ENCODE assay signal across 25 cellular contexts in genomic region chr12:97380440-97380839, GRCh38.
A peak's percentile ranks its signal among the peaks of the same experiment; 100 is the strongest.
DNase-seq lines count a peak whose midpoint lies in the region; ATAC-seq, FAIRE-seq and TF ChIP-seq lines count a peak whose summit lies in the region.
"Had no signal": no experiment of that assay in that cellular context is flagged by ENCODE, and none has a peak within 500 bp of the region (broad histone marks: within the 10 kb centered on the region; RNA-seq: fewer than 3 reads in every experiment).

No MANE protein-coding gene starts in this region.

- no peak for TF ChIP-seq POLR2A in H1 (IDR thresholded peaks at IDR 0.05; ENCODE audit: control extremely low read depth in 1 of 2, low read depth in 2 of 2, low read length in 2 of 2)

- DNase-seq in DMS53 treated with DMSO at 0.1 percent for 48 hours (lab: John Stamatoyannopoulos, UW; ENCODE audit: unreplicated experiment), result peak; percentile 30
- DNase-seq in SW480 (ENCODE audit: low spot score), result peak; percentile 70
- DNase-seq in H1 (ENCODE audit: low read depth in 1 of 2, low spot score in 2 of 2), result no peak
- DNase-seq in putamen (ENCODE audit: low spot score), result peak; percentile 35
- DNase-seq in osteoblast (ENCODE audit: insufficient read length, low spot score, missing footprints), result no peak
- DNase-seq in upper lobe of right lung, result no peak
- DNase-seq: CD4-positive, alpha-beta T cell; COR-L47; DMS79; GF-D8; H7; NCI-H1092; NCI-H1417 treated with DMSO at 0.1 percent for 48 hours; NCI-H187; NCI-H2081 treated with DMSO at 0.1 percent for 48 hours; NCI-H2171; NCI-H226; NCI-H510A; NCI-H69 had no signal

- intact Hi-C loops in upper lobe of right lung (cut with DNase I), result no loop called here

- ATAC-seq in GM19397 (IDR thresholded peaks at IDR 0.05; ENCODE audit: unreplicated experiment) (no peak), upper lobe of right lung (no peak)
- ATAC-seq: Panc1 had no signal

- peaks cover 0 to 4% of the 10 kb centered on the region in 2 experiments; a peak in 1 of 4 replicates for H3K9me3 ChIP-seq in H1 (ENCODE audit: insufficient read depth in 2 of 2, low read depth in 1 of 2, low read length in 1 of 2)
- H3K9me3 ChIP-seq in osteoblast (ENCODE audit: low read depth, low read length), result peaks cover 8% of the 10 kb centered on the region
- H3K9me3 ChIP-seq in upper lobe of right lung, result no peaks in the 10 kb centered on the region

- H4K20me1 ChIP-seq in H1 (replicated peaks in 1 of 2; ENCODE audit: control insufficient read depth in 1 of 2, insufficient read depth in 2 of 2, low read length in 2 of 2) (no peaks in the 10 kb centered on the region), osteoblast (ENCODE audit: insufficient read depth, low read length) (no peaks in the 10 kb centered on the region)
- H4K20me1 ChIP-seq: BLaER1 treated with 17β-estradiol and CSF1 and Interleukin-3, amounts not matched to agents 10 nM and 100 nM had no signal

- no peak overlapping the region for H3K4me3 ChIP-seq in H1 (ENCODE audit: extremely low read depth in 1 of 4, insufficient read depth in 2 of 4, low read depth in 3 of 4, low read length in 4 of 4)
- H3K4me3 ChIP-seq in osteoblast (ENCODE audit: insufficient read depth, low read length), result no peak overlapping the region
- H3K4me3 ChIP-seq in upper lobe of right lung, result no peak overlapping the region
- H3K4me3 ChIP-seq: BLaER1 treated with 17β-estradiol and CSF1 and Interleukin-3, amounts not matched to agents 10 nM and 100 nM; SK-N-MC had no signal

- H4K8ac ChIP-seq in H1 (ENCODE audit: extremely low read depth, insufficient read depth, low read length), result no peak overlapping the region

- H3K56ac ChIP-seq in H1 (replicated peaks; ENCODE audit: insufficient read length, low read depth, low read length), result no peak overlapping the region

- no peak for FAIRE-seq in H1 (lab: Jason Lieb, UNC)
- FAIRE-seq: GM19239 had no signal

- H3K4me1 ChIP-seq in H1 (replicated peaks in 1 of 4; ENCODE audit: control insufficient read depth in 3 of 4, insufficient read depth in 4 of 4, low read length in 3 of 4) (no peaks in the 10 kb centered on the region), osteoblast (ENCODE audit: insufficient read depth, low read length) (no peaks in the 10 kb centered on the region), upper lobe of right lung (no peaks in the 10 kb centered on the region)

- CTCF ChIA-PET in H1 (lab: Charles Lee; ENCODE audit: partially characterized antibody), result no interaction called here

- H3K36me3 ChIP-seq in H1 (ENCODE audit: control insufficient read depth in 2 of 4, insufficient read depth in 4 of 4, low read length in 3 of 4) (no peaks in the 10 kb centered on the region), osteoblast (ENCODE audit: insufficient read depth, low read length) (no peaks in the 10 kb centered on the region), upper lobe of right lung (no peaks in the 10 kb centered on the region)
- H3K36me3 ChIP-seq: BLaER1 treated with 17β-estradiol and CSF1 and Interleukin-3, amounts not matched to agents 10 nM and 100 nM had no signal

- H3K23ac ChIP-seq in H1 (ENCODE audit: insufficient read length), result no peak overlapping the region

- 90% methylated on average over 2 of the region's 2 CpGs; no CpG with 5 or more reads in 1 of the 2 experiments for WGBS in H1 (ENCODE audit: extremely low coverage in 1 of 2, insufficient coverage in 1 of 2, insufficient read length in 1 of 2, insufficient replicate concordance in 2 of 2, low coverage in 1 of 2, low lambda C conversion rate in 2 of 2, missing lambda C conversion rate in 1 of 2), 2 experiments

- no peak overlapping the region for H2BK20ac ChIP-seq in H1 (ENCODE audit: low read length)

- no peak overlapping the region for H3K4me2 ChIP-seq in H1 (ENCODE audit: insufficient read depth in 1 of 2, low read depth in 2 of 2, low read length in 2 of 2)
- H3K4me2 ChIP-seq in osteoblast (ENCODE audit: insufficient read depth, low read length), result no peak overlapping the region
- H3K4me2 ChIP-seq: BLaER1 treated with 17β-estradiol and CSF1 and Interleukin-3, amounts not matched to agents 10 nM and 100 nM had no signal

- no peak overlapping the region for H4K91ac ChIP-seq in H1 (replicated peaks; ENCODE audit: insufficient read length, low read length)

- no peaks in the 10 kb centered on the region for H3K23me2 ChIP-seq in H1 (ENCODE audit: low read depth, low read length)

- POLR2A ChIA-PET in H1 (lab: Charles Lee; ENCODE audit: partially characterized antibody), result no interaction called here

- H2BK120ac ChIP-seq in H1 (replicated peaks; ENCODE audit: low read depth, low read length), result no peak overlapping the region

- H3K18ac ChIP-seq in H1 (ENCODE audit: extremely low read depth, low read length), result no peak overlapping the region

- H2AFZ ChIP-seq in H1 (ENCODE audit: low read length), result peak overlapping the region; percentile 59; the same call in 1 of the 2 replicates
- H2AFZ ChIP-seq in osteoblast (ENCODE audit: low read length), result no peak overlapping the region

- H3K14ac ChIP-seq in H1 (ENCODE audit: insufficient read length), result no peak overlapping the region

- no peak overlapping the region for H3K9ac ChIP-seq in H1 (replicated peaks in 1 of 4; ENCODE audit: extremely low read depth in 1 of 4, low read depth in 3 of 4, low read length in 3 of 4)
- H3K9ac ChIP-seq: BLaER1 treated with 17β-estradiol and CSF1 and Interleukin-3, amounts not matched to agents 10 nM and 100 nM had no signal

- TF ChIP-seq RAD21 in H1 (IDR thresholded peaks at IDR 0.05 in 1 of 2, conservative IDR thresholded peaks at IDR 0.05 in 1 of 2; ENCODE audit: low read depth in 2 of 2, low read length in 2 of 2), result no peak

- H4K5ac ChIP-seq in H1 (ENCODE audit: insufficient read length, low read depth, low read length), result no peak overlapping the region

- H2BK12ac ChIP-seq in H1 (ENCODE audit: low read depth, low read length), result no peak overlapping the region

- TF ChIP-seq CTCF in H1 (IDR thresholded peaks at IDR 0.05; ENCODE audit: control extremely low read depth in 1 of 3, insufficient read depth in 1 of 3, low read depth in 1 of 3, low read length in 3 of 3), result no peak
- TF ChIP-seq CTCF in osteoblast (IDR thresholded peaks at IDR 0.05; ENCODE audit: extremely low read depth, low read depth, low read length), result no peak
- TF ChIP-seq CTCF in upper lobe of right lung (IDR thresholded peaks at IDR 0.05), result no peak

- no peak overlapping the region for H3K27ac ChIP-seq in H1 (ENCODE audit: low read depth, low read length)
- no peak overlapping the region for H3K27ac ChIP-seq in osteoblast (ENCODE audit: low read depth, low read length)
- H3K27ac ChIP-seq in upper lobe of right lung, result no peak overlapping the region
- H3K27ac ChIP-seq: BLaER1 treated with 17β-estradiol and CSF1 and Interleukin-3, amounts not matched to agents 10 nM and 100 nM; RWPE1; SK-N-MC had no signal

- H2AK5ac ChIP-seq in H1 (ENCODE audit: low read depth, low read length), result no peak overlapping the region

- no peaks in the 10 kb centered on the region for H3K79me1 ChIP-seq in H1 (ENCODE audit: low read depth, low read length)

- TF ChIP-seq EP300 in H1 (IDR thresholded peaks at IDR 0.05; ENCODE audit: borderline replicate concordance in 1 of 2, low read depth in 2 of 2, low read length in 2 of 2), result no peak

- no peak overlapping the region for H2BK15ac ChIP-seq in H1 (ENCODE audit: low read length)

- H3K27me3 ChIP-seq in H1 (replicated peaks in 1 of 4; ENCODE audit: control insufficient read depth in 3 of 4, extremely low read depth in 1 of 4, insufficient read depth in 3 of 4, low read length in 3 of 4) (no peaks in the 10 kb centered on the region), osteoblast (ENCODE audit: insufficient read depth, low read length) (no peaks in the 10 kb centered on the region), upper lobe of right lung (no peaks in the 10 kb centered on the region)
- H3K27me3 ChIP-seq: BLaER1 treated with 17β-estradiol and CSF1 and Interleukin-3, amounts not matched to agents 10 nM and 100 nM had no signal

- H3K79me2 ChIP-seq in H1 (ENCODE audit: control insufficient read depth in 1 of 2, insufficient read depth in 2 of 2, low read length in 2 of 2), result no peaks in the 10 kb centered on the region
- H3K79me2 ChIP-seq in osteoblast (ENCODE audit: insufficient read depth, low read length), result no peaks in the 10 kb centered on the region

- no peak overlapping the region for H2BK5ac ChIP-seq in H1 (ENCODE audit: low read depth, low read length)

- H3K4ac ChIP-seq in H1 (replicated peaks; ENCODE audit: insufficient read length, low read depth, low read length), result no peak overlapping the region

TF ChIP-seq in H1, 55 proteins besides CTCF, POLR2A, EP300 and RAD21:
- no peak for TF ChIP-seq FOSL1 (IDR thresholded peaks at IDR 0.05; ENCODE audit: insufficient read depth, low read depth, low read length)
- no peak for TF ChIP-seq ASH2L (IDR thresholded peaks at IDR 0.05; ENCODE audit: low read length)
- no peak for TF ChIP-seq GABPA (IDR thresholded peaks at IDR 0.05; ENCODE audit: borderline replicate concordance, insufficient read depth, low read length)
- TF ChIP-seq SIN3A (conservative IDR thresholded peaks at IDR 0.05 in 1 of 2, IDR thresholded peaks at IDR 0.05 in 1 of 2; ENCODE audit: low read depth in 1 of 2, low read length in 2 of 2), result no peak
- no peak for TF ChIP-seq TAF7 (optimal IDR thresholded peaks at IDR 0.05; ENCODE audit: borderline replicate concordance, low read depth, low read length)
- no peak for TF ChIP-seq E2F6 (IDR thresholded peaks at IDR 0.05)
TF ChIP-seq in H1: peak in this region for 0.

Comparison
In these comparisons a context has a peak if more than half of its experiments do, and no peak if none do; other contexts are left out.
1. DNase-seq: peak in DMS53 treated with DMSO at 0.1 percent for 48 hours (single experiment), SW480 (single experiment) and putamen (single experiment); none in H1 (0 of 2), osteoblast (single experiment) and upper lobe of right lung (single experiment).